ENCODE assay signal across 15 cellular contexts in genomic region chr13:99426426-99426825, GRCh38.
A peak's percentile ranks its signal among the peaks of the same experiment; 100 is the strongest.
DNase-seq lines count a peak whose midpoint lies in the region; ATAC-seq and TF ChIP-seq lines count a peak whose summit lies in the region.
"Had no signal": no experiment of that assay in that cellular context is flagged by ENCODE, and none has a peak within 500 bp of the region (broad histone marks: within the 10 kb centered on the region; RNA-seq: fewer than 3 reads in every experiment).

No MANE protein-coding gene starts in this region.

- H3K9me3 Mint-ChIP-seq in activated naive CD8-positive, alpha-beta T cell treated with anti-CD3 and anti-CD28 coated beads for 36 hours: peaks cover 10% of the 10 kb centered on the region

- intact Hi-C loops in spleen (cut with DNase I; ENCODE audit: low total_unique reads): no loop called here

- 85 to 92% (median 90%) methylated on average over 7 of the region's 7 CpGs for WGBS in spleen, 5 donors

- ATAC-seq in HG02623 (IDR thresholded peaks at IDR 0.05; ENCODE audit: unreplicated experiment): no peak
- ATAC-seq: HCT116, K562 had no signal

- TF ChIP-seq POLR2A in spleen (IDR thresholded peaks at IDR 0.05): no peak

- peak overlapping the region; percentile 99 for H3K27ac Mint-ChIP-seq in activated naive CD8-positive, alpha-beta T cell treated with anti-CD3 and anti-CD28 coated beads for 36 hours
- H3K27ac Mint-ChIP-seq: neural progenitor cell had no signal

- peak overlapping the region; percentile 18 for H3K4me3 Mint-ChIP-seq in activated naive CD8-positive, alpha-beta T cell treated with anti-CD3 and anti-CD28 coated beads for 36 hours
- H3K4me3 Mint-ChIP-seq: neural progenitor cell had no signal

- peaks cover 7% of the 10 kb centered on the region for H3K36me3 Mint-ChIP-seq in activated naive CD8-positive, alpha-beta T cell treated with anti-CD3 and anti-CD28 coated beads for 36 hours
- H3K36me3 Mint-ChIP-seq: neural progenitor cell had no signal

- no peaks in the 10 kb centered on the region for H3K27me3 Mint-ChIP-seq in activated naive CD8-positive, alpha-beta T cell treated with anti-CD3 and anti-CD28 coated beads for 36 hours

- TF ChIP-seq CTCF in spleen (IDR thresholded peaks at IDR 0.05 in 8 of 11, conservative IDR thresholded peaks at IDR 0.05 in 3 of 11): no peak

- in situ Hi-C loops in G401 (cut with HindIII; ENCODE audit: low sequenced_read_pairs): no loop called here

- peaks cover 12 to 65% (median 46%) of the 10 kb centered on the region in 6 donors for H3K4me1 ChIP-seq in spleen
- H3K4me1 ChIP-seq: neural progenitor cell had no signal

- H3K9me3 ChIP-seq in spleen: no peaks in the 10 kb centered on the region
- H3K9me3 ChIP-seq: right atrium auricular region had no signal

- H3K27ac ChIP-seq in spleen: peak overlapping the region; percentile 74 to 92 (median 80)
- H3K27ac ChIP-seq: neural progenitor cell, right atrium auricular region, SK-N-MC had no signal

- H3K4me3 ChIP-seq in H7 (ENCODE audit: insufficient read depth, low read depth, low read length) (no peak overlapping the region), spleen (no peak overlapping the region)
- H3K4me3 ChIP-seq: K562, neural progenitor cell, right atrium auricular region, SK-N-MC had no signal

- peaks cover 67% of the 10 kb centered on the region for H3K4me1 Mint-ChIP-seq in activated naive CD8-positive, alpha-beta T cell treated with anti-CD3 and anti-CD28 coated beads for 36 hours

- DNase-seq in activated CD8-positive, alpha-beta memory T cell treated with anti-CD3 and anti-CD28 coated beads for 24 hours: peak; percentile 65
- no peak for DNase-seq in activated CD8-positive, alpha-beta memory T cell treated with anti-CD3 and anti-CD28 coated beads, Interleukin-2, amount 50 U/mL, for 48 hours
- DNase-seq in H7: peak; percentile 40
- no peak for DNase-seq in activated naive CD8-positive, alpha-beta T cell treated with anti-CD3 and anti-CD28 coated beads for 36 hours
- no peak for DNase-seq in spleen
- no peak for DNase-seq in cerebellar nuclear complex (lab: John Stamatoyannopoulos, UW)
- DNase-seq in G401 (ENCODE audit: low spot score): no peak
- DNase-seq: NCI-H1105 treated with DMSO at 0.1 percent for 48 hours, NCI-H226 had no signal

- H3K36me3 ChIP-seq in H7 (replicated peaks; ENCODE audit: control insufficient read depth, insufficient read depth, low read length): no peaks in the 10 kb centered on the region
- no peaks in the 10 kb centered on the region for H3K36me3 ChIP-seq in spleen
- H3K36me3 ChIP-seq: neural progenitor cell, right atrium auricular region had no signal

- H3K27me3 ChIP-seq in H7 (ENCODE audit: control insufficient read depth, insufficient read depth, low read length) (peaks cover 2% of the 10 kb centered on the region; the same call in 1 of the 2 replicates), spleen (replicated peaks in 1 of 7) (no peaks in the 10 kb centered on the region)
- H3K27me3 ChIP-seq: neural progenitor cell, right atrium auricular region had no signal

Comparison
In these comparisons a context has a peak if more than half of its experiments do, and no peak if none do; other contexts are left out.
1. DNase-seq: peak in activated CD8-positive, alpha-beta memory T cell treated with anti-CD3 and anti-CD28 coated beads for 24 hours (single experiment) and H7 (single experiment); none in activated CD8-positive, alpha-beta memory T cell treated with anti-CD3 and anti-CD28 coated beads, Interleukin-2, amount 50 U/mL, for 48 hours (single experiment), activated naive CD8-positive, alpha-beta T cell treated with anti-CD3 and anti-CD28 coated beads for 36 hours (single experiment), spleen (single experiment), cerebellar nuclear complex (0 of 2) and G401 (single experiment).